ENCODE assay signal across 7 cellular contexts in genomic region chr11:56945526-56945925, GRCh38. TPM values are rescaled to one million over a fixed set of nuclear protein-coding genes. Genes with fewer than 3 reads are reported as not detected.
"Had no signal": no experiment of that assay in that cellular context is flagged by ENCODE, and none has a peak within 500 bp of the region (broad histone marks: within the 10 kb centered on the region; RNA-seq: fewer than 3 reads in every experiment).

No MANE protein-coding gene starts in this region.

RNA-seq across cellular contexts. Expression of gene OR5AK2, which starts 43.2 kb away (rescaled TPM):
- total RNA-seq: GM23248, GM23338, H1, H4, H7, H9, HFFc6 had no signal
